Comparison of ENCODE assay signal across 8 cellular contexts in the genomic region with DNA sequence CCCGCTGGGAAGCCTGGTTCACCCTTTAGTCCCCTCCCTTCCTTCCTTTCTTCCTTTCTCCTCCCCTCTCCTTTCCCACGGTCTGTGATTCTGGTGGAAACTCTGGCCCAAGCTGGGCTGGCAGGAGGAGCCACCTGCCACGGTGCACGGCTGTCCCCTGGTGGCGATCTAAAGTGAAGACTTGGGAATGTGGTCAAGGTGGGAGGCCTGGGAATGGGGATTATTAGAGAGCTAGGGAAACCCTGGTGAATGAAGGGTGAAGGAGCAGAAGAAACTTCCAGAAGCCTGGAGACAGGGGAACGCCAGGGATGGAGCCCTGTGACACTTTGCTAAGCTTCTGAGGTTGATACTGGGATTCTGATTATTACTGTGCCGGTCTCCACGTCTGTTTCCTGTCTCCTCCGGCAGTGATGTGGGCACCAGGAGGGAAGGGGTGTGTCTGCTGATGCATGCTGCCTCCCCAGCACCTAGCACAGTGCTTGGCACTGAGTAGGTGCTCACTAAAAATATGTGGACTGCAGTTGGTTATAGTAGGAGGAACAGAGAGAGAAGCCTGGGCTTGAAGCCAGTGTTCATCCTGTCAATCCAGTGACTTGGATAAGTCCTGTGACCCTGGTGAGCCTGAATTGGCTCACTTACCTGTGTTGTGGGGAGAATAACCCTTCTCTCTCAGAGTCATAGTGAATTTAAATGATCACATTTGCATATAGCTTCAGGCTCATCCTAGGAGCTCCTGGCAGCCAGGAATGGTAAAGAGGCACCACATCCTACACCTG.
DNase-seq lines count a peak whose midpoint lies in the region; ATAC-seq lines count a peak whose summit lies in the region.

No MANE protein-coding gene starts in this region.

- no peaks in the 10 kb centered on the region for H3K4me1 ChIP-seq in GM23248 (ENCODE audit: insufficient read depth)

- H3K9me2 ChIP-seq in GM23248 (ENCODE audit: insufficient read depth): no peaks in the 10 kb centered on the region

- no peaks in the 10 kb centered on the region for H3K9me3 ChIP-seq in GM23248 (ENCODE audit: low read depth)

- H4K20me1 ChIP-seq in GM23248 (ENCODE audit: insufficient read depth): no peaks in the 10 kb centered on the region

- WGBS in GM23248 (ENCODE audit: low coverage in 1 of 2, low lambda C conversion rate in 2 of 2, missing lambda C conversion rate in 2 of 2), 2 experiments: 30 to 33% methylated on average over 8 to 9 of the region's 9 CpGs

- H3K4me3 ChIP-seq in GM23248: no peak overlapping the region

- no peaks in the 10 kb centered on the region for H3K27me3 ChIP-seq in GM23248 (replicated peaks; ENCODE audit: insufficient read depth)

- no peak for ATAC-seq in HG03565 (IDR thresholded peaks at IDR 0.05; ENCODE audit: unreplicated experiment)

- peak overlapping the region; percentile 44 for H3K4me2 ChIP-seq in GM23248 (ENCODE audit: unreplicated experiment)

- H3K27ac ChIP-seq in GM23248: no peak overlapping the region

- no peaks in the 10 kb centered on the region for H3K36me3 ChIP-seq in GM23248 (ENCODE audit: low read depth)

- H2AFZ ChIP-seq in GM23248: 0 out of 2 replicates have a peak overlapping the region, but pooled peaks have one; percentile 27

- H3F3A ChIP-seq in GM23248 (ENCODE audit: insufficient read depth): no peaks in the 10 kb centered on the region

- in situ Hi-C loops in ACHN (cut with HindIII; ENCODE audit: low pct_ligation_motif_present, low pct_unique_long_range_greater_than_20kb, low sequenced_read_pairs): no loop called here
- in situ Hi-C loops in GM23248 (cut with MboI): loop anchor here (10.0 kb wide), 1 partner anchor 134 kb away; no protein-coding TSS in a partner anchor

- DNase-seq in ACHN (peak; percentile 76), GM23248 (peak; percentile 90), NCI-H446 treated with DMSO at 0.1 percent for 48 hours (lab: John Stamatoyannopoulos, UW) (peak; percentile 64), medulla oblongata (ENCODE audit: extremely low spot score) (peak; percentile 88)
- peak; percentile 59 to 60 for DNase-seq in activated CD4-positive, alpha-beta T cell treated with anti-CD3 and anti-CD28 coated beads, Interleukin-2, amount 50 U/mL, for 4 hours
- DNase-seq in effector CD4-positive, alpha-beta T cell: peak; percentile 61
- DNase-seq in stimulated activated CD4-positive, alpha-beta T cell treated with anti-CD3 and anti-CD28 coated beads, TNF-alpha, amount 100 ng/mL, for 48 hours (ENCODE audit: low read depth in 3 of 3): peak in 2 of 3 donors; percentile 31 to 43

- no peak overlapping the region for H3K9ac ChIP-seq in GM23248

- H3K79me2 ChIP-seq in GM23248 (ENCODE audit: insufficient read depth): no peaks in the 10 kb centered on the region

Comparison
In these comparisons a context has a peak if more than half of its experiments do, and no peak if none do; other contexts are left out.
1. DNase-seq: peak in every context shown above with its lines; median percentile 90 in GM23248; 88 in medulla oblongata; 76 in ACHN; 64 in NCI-H446 treated with DMSO at 0.1 percent for 48 hours; 61 in effector CD4-positive, alpha-beta T cell; 60 in activated CD4-positive, alpha-beta T cell treated with anti-CD3 and anti-CD28 coated beads, Interleukin-2, amount 50 U/mL, for 4 hours; 37 in stimulated activated CD4-positive, alpha-beta T cell treated with anti-CD3 and anti-CD28 coated beads, TNF-alpha, amount 100 ng/mL, for 48 hours.